Comparison of ENCODE assay signal across 15 cellular contexts in the genomic region with DNA sequence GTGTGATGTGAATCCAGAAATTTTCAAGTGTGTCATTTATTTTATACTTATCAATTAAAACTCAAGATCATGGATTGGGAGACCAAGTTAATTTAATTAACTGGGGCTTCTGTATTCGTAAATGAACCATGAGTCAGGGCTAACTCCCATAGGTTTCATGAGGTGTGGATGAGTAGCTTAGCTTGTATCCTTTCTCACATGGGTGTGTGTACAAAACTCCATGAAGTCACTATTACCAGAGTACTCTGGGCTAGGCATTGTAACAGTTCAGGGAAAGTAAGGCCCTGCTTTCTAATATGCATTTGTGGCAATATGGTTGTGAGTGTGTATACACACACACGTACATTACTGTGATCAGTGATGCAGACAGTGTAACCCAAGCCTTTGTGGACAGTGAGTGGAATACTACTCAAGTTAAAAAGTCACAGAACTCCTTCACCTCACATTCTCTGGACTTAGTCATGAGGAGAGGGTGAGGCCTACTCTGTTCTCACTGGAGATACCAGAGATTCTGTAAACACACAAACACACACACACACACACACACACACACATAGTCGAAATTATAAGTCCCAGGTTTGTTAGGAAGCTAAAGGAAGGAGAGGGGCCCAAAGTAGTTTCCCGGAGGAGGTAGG. TPM values are rescaled to one million over a fixed set of nuclear protein-coding genes. Genes with fewer than 3 reads are reported as not detected.
DNase-seq lines count a peak whose midpoint lies in the region; ATAC-seq and TF ChIP-seq lines count a peak whose summit lies in the region.
"Had no signal": no experiment of that assay in that cellular context is flagged by ENCODE, and none has a peak within 500 bp of the region (broad histone marks: within the 10 kb centered on the region; RNA-seq: fewer than 3 reads in every experiment).

No MANE protein-coding gene starts in this region.

- no peaks in the 10 kb centered on the region for H3K27me3 Mint-ChIP-seq in activated CD4-positive, alpha-beta T cell treated with anti-CD3 and anti-CD28 coated beads for 36 hours
- H3K27me3 Mint-ChIP-seq in activated T-helper 1 cell treated with anti-CD3 and anti-CD28 coated beads, Interleukin-12 subunit alpha, Interleukin-12 subunit beta, Interleukin-2, Interleukin-4 antibody, amounts not matched to agents 30 ng/mL and 10 ng/mL and 1 ng/mL, durations not matched to agents 14 hours and 24 hours and 36 hours (ENCODE audit: insufficient read depth), result no peaks in the 10 kb centered on the region
- no peaks in the 10 kb centered on the region for H3K27me3 Mint-ChIP-seq in activated naive CD8-positive, alpha-beta T cell treated with anti-CD3 and anti-CD28 coated beads for 36 hours
- no peaks in the 10 kb centered on the region for H3K27me3 Mint-ChIP-seq in activated naive CD4-positive, alpha-beta T cell treated with anti-CD3 and anti-CD28 coated beads for 36 hours (ENCODE audit: low read depth)
- H3K27me3 Mint-ChIP-seq: activated B cell treated with CpG ODN at 0.5 μM for 24 hours had no signal

- H3K4me3 Mint-ChIP-seq in activated CD4-positive, alpha-beta T cell treated with anti-CD3 and anti-CD28 coated beads for 36 hours, result no peak overlapping the region
- no peak overlapping the region for H3K4me3 Mint-ChIP-seq in activated T-helper 1 cell treated with anti-CD3 and anti-CD28 coated beads, Interleukin-12 subunit alpha, Interleukin-12 subunit beta, Interleukin-2, Interleukin-4 antibody, amounts not matched to agents 30 ng/mL and 10 ng/mL and 1 ng/mL, durations not matched to agents 14 hours and 24 hours and 36 hours
- no peak overlapping the region for H3K4me3 Mint-ChIP-seq in activated naive CD8-positive, alpha-beta T cell treated with anti-CD3 and anti-CD28 coated beads for 36 hours
- no peak overlapping the region for H3K4me3 Mint-ChIP-seq in activated naive CD4-positive, alpha-beta T cell treated with anti-CD3 and anti-CD28 coated beads for 36 hours
- H3K4me3 Mint-ChIP-seq: activated B cell treated with CpG ODN at 0.5 μM for 24 hours had no signal

- peaks cover 27% of the 10 kb centered on the region for H3K4me1 Mint-ChIP-seq in activated CD4-positive, alpha-beta T cell treated with anti-CD3 and anti-CD28 coated beads for 36 hours
- peaks cover 30% of the 10 kb centered on the region for H3K4me1 Mint-ChIP-seq in activated T-helper 1 cell treated with anti-CD3 and anti-CD28 coated beads, Interleukin-12 subunit alpha, Interleukin-12 subunit beta, Interleukin-2, Interleukin-4 antibody, amounts not matched to agents 30 ng/mL and 10 ng/mL and 1 ng/mL, durations not matched to agents 14 hours and 24 hours and 36 hours (ENCODE audit: low read depth)
- peaks cover 14% of the 10 kb centered on the region for H3K4me1 Mint-ChIP-seq in activated naive CD8-positive, alpha-beta T cell treated with anti-CD3 and anti-CD28 coated beads for 36 hours
- peaks cover 22% of the 10 kb centered on the region for H3K4me1 Mint-ChIP-seq in activated naive CD4-positive, alpha-beta T cell treated with anti-CD3 and anti-CD28 coated beads for 36 hours (ENCODE audit: low read depth)

- no peaks in the 10 kb centered on the region for H3K9me3 ChIP-seq in skeletal muscle tissue (ENCODE audit: control insufficient read depth in 3 of 3, low read length in 3 of 3)

- H3K27ac ChIP-seq in skeletal muscle tissue (ENCODE audit: low read depth, low read length), result peak overlapping the region; percentile 36

- peak overlapping the region; percentile 30 for H3K27ac Mint-ChIP-seq in activated CD4-positive, alpha-beta T cell treated with anti-CD3 and anti-CD28 coated beads for 36 hours
- H3K27ac Mint-ChIP-seq in activated T-helper 1 cell treated with anti-CD3 and anti-CD28 coated beads, Interleukin-12 subunit alpha, Interleukin-12 subunit beta, Interleukin-2, Interleukin-4 antibody, amounts not matched to agents 30 ng/mL and 10 ng/mL and 1 ng/mL, durations not matched to agents 14 hours and 24 hours and 36 hours, result peak overlapping the region; percentile 55
- H3K27ac Mint-ChIP-seq in activated naive CD8-positive, alpha-beta T cell treated with anti-CD3 and anti-CD28 coated beads for 36 hours, result no peak overlapping the region
- no peak overlapping the region for H3K27ac Mint-ChIP-seq in activated naive CD4-positive, alpha-beta T cell treated with anti-CD3 and anti-CD28 coated beads for 36 hours
- H3K27ac Mint-ChIP-seq: activated B cell treated with CpG ODN at 0.5 μM for 24 hours had no signal

- H3K4me1 ChIP-seq in skeletal muscle tissue (ENCODE audit: control insufficient read depth in 3 of 3, insufficient read depth in 3 of 3, low read length in 3 of 3), result peaks cover 14 to 28% (median 15%) of the 10 kb centered on the region in 3 donors

- H3K4me3 ChIP-seq in foreskin fibroblast (ENCODE audit: low read depth in 1 of 2, low read length in 2 of 2), result no peak overlapping the region
- H3K4me3 ChIP-seq in skeletal muscle tissue (ENCODE audit: low read length in 3 of 3), result no peak overlapping the region

- peaks cover 6 to 14% (median 9%) of the 10 kb centered on the region in 3 donors for H3K36me3 ChIP-seq in skeletal muscle tissue (ENCODE audit: control insufficient read depth in 3 of 3, insufficient read depth in 3 of 3, low read length in 3 of 3)

- peaks cover 39% of the 10 kb centered on the region for H3K36me3 Mint-ChIP-seq in activated CD4-positive, alpha-beta T cell treated with anti-CD3 and anti-CD28 coated beads for 36 hours (ENCODE audit: low read depth)
- peaks cover 45% of the 10 kb centered on the region for H3K36me3 Mint-ChIP-seq in activated T-helper 1 cell treated with anti-CD3 and anti-CD28 coated beads, Interleukin-12 subunit alpha, Interleukin-12 subunit beta, Interleukin-2, Interleukin-4 antibody, amounts not matched to agents 30 ng/mL and 10 ng/mL and 1 ng/mL, durations not matched to agents 14 hours and 24 hours and 36 hours (ENCODE audit: low read depth)
- peaks cover 31% of the 10 kb centered on the region for H3K36me3 Mint-ChIP-seq in activated naive CD8-positive, alpha-beta T cell treated with anti-CD3 and anti-CD28 coated beads for 36 hours
- peaks cover 12% of the 10 kb centered on the region for H3K36me3 Mint-ChIP-seq in activated naive CD4-positive, alpha-beta T cell treated with anti-CD3 and anti-CD28 coated beads for 36 hours (ENCODE audit: low read depth)

- intact Hi-C loops in activated CD4-positive, alpha-beta T cell treated with anti-CD3 and anti-CD28 coated beads for 36 hours (cut with DNase I, micrococcal nuclease), result no loop called here
- intact Hi-C loops in activated T-helper 1 cell treated with anti-CD3 and anti-CD28 coated beads, Interleukin-12 subunit alpha, Interleukin-12 subunit beta, Interleukin-2, Interleukin-4 antibody, amounts not matched to agents 30 ng/mL and 10 ng/mL and 1 ng/mL, durations not matched to agents 14 hours and 24 hours and 36 hours (cut with micrococcal nuclease), result no loop called here
- intact Hi-C loops in activated naive CD4-positive, alpha-beta T cell treated with anti-CD3 and anti-CD28 coated beads for 36 hours (cut with micrococcal nuclease), result no loop called here

- ATAC-seq in activated CD4-positive, alpha-beta T cell treated with anti-CD3 and anti-CD28 coated beads for 36 hours, result no peak
- no peak for ATAC-seq in HG02885 (IDR thresholded peaks at IDR 0.05; ENCODE audit: poor library complexity, unreplicated experiment)

- no peaks in the 10 kb centered on the region for H3K9me3 Mint-ChIP-seq in activated CD4-positive, alpha-beta T cell treated with anti-CD3 and anti-CD28 coated beads for 36 hours (ENCODE audit: low read depth)
- no peaks in the 10 kb centered on the region for H3K9me3 Mint-ChIP-seq in activated T-helper 1 cell treated with anti-CD3 and anti-CD28 coated beads, Interleukin-12 subunit alpha, Interleukin-12 subunit beta, Interleukin-2, Interleukin-4 antibody, amounts not matched to agents 30 ng/mL and 10 ng/mL and 1 ng/mL, durations not matched to agents 14 hours and 24 hours and 36 hours
- H3K9me3 Mint-ChIP-seq in activated naive CD8-positive, alpha-beta T cell treated with anti-CD3 and anti-CD28 coated beads for 36 hours, result no peaks in the 10 kb centered on the region
- H3K9me3 Mint-ChIP-seq in activated naive CD4-positive, alpha-beta T cell treated with anti-CD3 and anti-CD28 coated beads for 36 hours, result no peaks in the 10 kb centered on the region
- H3K9me3 Mint-ChIP-seq: activated B cell treated with CpG ODN at 0.5 μM for 24 hours had no signal

- H3K27me3 ChIP-seq in skeletal muscle tissue (ENCODE audit: control insufficient read depth in 3 of 3, insufficient read depth in 3 of 3, low read length in 3 of 3), result no peaks in the 10 kb centered on the region

- no peak for DNase-seq in activated CD4-positive, alpha-beta T cell treated with anti-CD3 and anti-CD28 coated beads for 36 hours
- DNase-seq in activated CD4-positive, alpha-beta T cell treated with anti-CD3 and anti-CD28 coated beads, Interleukin-2, amount 50 U/mL, for 4 hours, result no peak
- no peak for DNase-seq in activated T-helper 1 cell treated with anti-CD3 and anti-CD28 coated beads, Interleukin-12 subunit alpha, Interleukin-12 subunit beta, Interleukin-2, Interleukin-4 antibody, amounts not matched to agents 30 ng/mL and 10 ng/mL and 1 ng/mL, durations not matched to agents 14 hours and 24 hours and 36 hours (ENCODE audit: low spot score)
- peak; percentile 59 for DNase-seq in foreskin fibroblast
- no peak for DNase-seq in activated naive CD8-positive, alpha-beta T cell treated with anti-CD3 and anti-CD28 coated beads for 36 hours
- DNase-seq in activated naive CD4-positive, alpha-beta T cell treated with anti-CD3 and anti-CD28 coated beads for 36 hours, result no peak
- DNase-seq: activated B cell treated with CpG ODN at 0.5 μM for 24 hours; central memory CD4-positive, alpha-beta T cell; DND-41; NCI-H748 treated with DMSO at 0.1 percent for 48 hours; SIG-M5; small intestine; trophoblast cell had no signal

- POLR2A ChIA-PET in activated CD4-positive, alpha-beta T cell treated with anti-CD3 and anti-CD28 coated beads for 36 hours (lab: Charles Lee), result no interaction called here

- TF ChIP-seq CTCF in foreskin fibroblast (IDR thresholded peaks at IDR 0.05; ENCODE audit: low read depth, low read length), result no peak

- no peak overlapping the region for H3K9ac ChIP-seq in skeletal muscle tissue (ENCODE audit: low read depth in 1 of 3, low read length in 3 of 3)

- CTCF ChIA-PET in activated CD4-positive, alpha-beta T cell treated with anti-CD3 and anti-CD28 coated beads for 36 hours (lab: Charles Lee), result interaction anchor here (1.3 to 9.2 kb wide), 2 partner anchors 15 to 57 kb away, joined by 3 to 89 read pairs; no protein-coding TSS in a partner anchor
- CTCF ChIA-PET in activated naive CD4-positive, alpha-beta T cell treated with anti-CD3 and anti-CD28 coated beads for 36 hours (lab: Charles Lee), result interaction anchor here (0.7 to 0.9 kb wide), 3 partner anchors 8 to 49 kb away, joined by 3 to 4 read pairs (median 3); no protein-coding TSS in a partner anchor

RNA-seq across cellular contexts. Expression of a gene that starts 3.5 kb away (rescaled TPM):
- total RNA-seq in activated CD4-positive, alpha-beta T cell treated with anti-CD3 and anti-CD28 coated beads for 36 hours, result 1 to 10 TPM; 1.6 to 3.4 TPM
- 4.1 and 4.3 TPM in 2 replicates for total RNA-seq in activated T-helper 1 cell treated with anti-CD3 and anti-CD28 coated beads, Interleukin-12 subunit alpha, Interleukin-12 subunit beta, Interleukin-2, Interleukin-4 antibody, amounts not matched to agents 30 ng/mL and 10 ng/mL and 1 ng/mL, durations not matched to agents 14 hours and 24 hours and 36 hours
- total RNA-seq in skeletal muscle tissue, result 1.6 TPM
- total RNA-seq in activated naive CD8-positive, alpha-beta T cell treated with anti-CD3 and anti-CD28 coated beads for 36 hours, result 1 to 10 TPM; 3.3 TPM
- 1 to 10 TPM in 1 of 2 experiments, under 1 TPM in 1; 0.77 to 1.1 TPM for total RNA-seq in activated naive CD4-positive, alpha-beta T cell treated with anti-CD3 and anti-CD28 coated beads for 36 hours

RNA-seq across cellular contexts. Expression of a gene that starts 47.1 kb away (rescaled TPM):
- 10 to 100 TPM; 35.7 to 44.0 TPM for total RNA-seq in activated CD4-positive, alpha-beta T cell treated with anti-CD3 and anti-CD28 coated beads for 36 hours
- total RNA-seq in activated T-helper 1 cell treated with anti-CD3 and anti-CD28 coated beads, Interleukin-12 subunit alpha, Interleukin-12 subunit beta, Interleukin-2, Interleukin-4 antibody, amounts not matched to agents 30 ng/mL and 10 ng/mL and 1 ng/mL, durations not matched to agents 14 hours and 24 hours and 36 hours, result 59.2 and 60.2 TPM in 2 replicates
- 27.7 TPM for total RNA-seq in skeletal muscle tissue
- 10 to 100 TPM; 52.8 to 54.9 TPM for total RNA-seq in activated naive CD8-positive, alpha-beta T cell treated with anti-CD3 and anti-CD28 coated beads for 36 hours
- total RNA-seq in activated naive CD4-positive, alpha-beta T cell treated with anti-CD3 and anti-CD28 coated beads for 36 hours, result 10 to 100 TPM; 30.5 to 32.6 TPM

RNA-seq across cellular contexts. Expression of a gene that starts 50.3 kb away (rescaled TPM):
- 100 to 1,000 TPM; 110 to 163 TPM for total RNA-seq in activated CD4-positive, alpha-beta T cell treated with anti-CD3 and anti-CD28 coated beads for 36 hours
- 70.4 and 73.6 TPM in 2 replicates for total RNA-seq in activated T-helper 1 cell treated with anti-CD3 and anti-CD28 coated beads, Interleukin-12 subunit alpha, Interleukin-12 subunit beta, Interleukin-2, Interleukin-4 antibody, amounts not matched to agents 30 ng/mL and 10 ng/mL and 1 ng/mL, durations not matched to agents 14 hours and 24 hours and 36 hours
- total RNA-seq in skeletal muscle tissue, result 4.2 TPM
- total RNA-seq in activated naive CD8-positive, alpha-beta T cell treated with anti-CD3 and anti-CD28 coated beads for 36 hours, result 100 to 1,000 TPM; 146 to 147 TPM
- total RNA-seq in activated naive CD4-positive, alpha-beta T cell treated with anti-CD3 and anti-CD28 coated beads for 36 hours, result 10 to 100 TPM; 84.9 to 85.1 TPM

Comparison
In these comparisons a context has a peak if more than half of its experiments do, and no peak if none do; other contexts are left out.
1. DNase-seq: peak in foreskin fibroblast (2 of 2); none in activated CD4-positive, alpha-beta T cell treated with anti-CD3 and anti-CD28 coated beads for 36 hours (single experiment), activated CD4-positive, alpha-beta T cell treated with anti-CD3 and anti-CD28 coated beads, Interleukin-2, amount 50 U/mL, for 4 hours (0 of 2), activated T-helper 1 cell treated with anti-CD3 and anti-CD28 coated beads, Interleukin-12 subunit alpha, Interleukin-12 subunit beta, Interleukin-2, Interleukin-4 antibody, amounts not matched to agents 30 ng/mL and 10 ng/mL and 1 ng/mL, durations not matched to agents 14 hours and 24 hours and 36 hours (single experiment), activated naive CD8-positive, alpha-beta T cell treated with anti-CD3 and anti-CD28 coated beads for 36 hours (single experiment) and activated naive CD4-positive, alpha-beta T cell treated with anti-CD3 and anti-CD28 coated beads for 36 hours (single experiment).
2. H3K27ac Mint-ChIP-seq: peak in activated CD4-positive, alpha-beta T cell treated with anti-CD3 and anti-CD28 coated beads for 36 hours (single experiment) and activated T-helper 1 cell treated with anti-CD3 and anti-CD28 coated beads, Interleukin-12 subunit alpha, Interleukin-12 subunit beta, Interleukin-2, Interleukin-4 antibody, amounts not matched to agents 30 ng/mL and 10 ng/mL and 1 ng/mL, durations not matched to agents 14 hours and 24 hours and 36 hours (single experiment); none in activated naive CD8-positive, alpha-beta T cell treated with anti-CD3 and anti-CD28 coated beads for 36 hours (single experiment) and activated naive CD4-positive, alpha-beta T cell treated with anti-CD3 and anti-CD28 coated beads for 36 hours (single experiment).
3. RNA of a gene that starts 50.3 kb away (total RNA-seq): 110 to 163 TPM in activated CD4-positive, alpha-beta T cell treated with anti-CD3 and anti-CD28 coated beads for 36 hours, 146 to 147 TPM in activated naive CD8-positive, alpha-beta T cell treated with anti-CD3 and anti-CD28 coated beads for 36 hours, 84.9 to 85.1 TPM in activated naive CD4-positive, alpha-beta T cell treated with anti-CD3 and anti-CD28 coated beads for 36 hours and 70.4 to 73.6 TPM in activated T-helper 1 cell treated with anti-CD3 and anti-CD28 coated beads, Interleukin-12 subunit alpha, Interleukin-12 subunit beta, Interleukin-2, Interleukin-4 antibody, amounts not matched to agents 30 ng/mL and 10 ng/mL and 1 ng/mL, durations not matched to agents 14 hours and 24 hours and 36 hours; 4.2 TPM in skeletal muscle tissue (single experiment); every median in the first group is over 10 times any median in the second.